In the genomic region with DNA sequence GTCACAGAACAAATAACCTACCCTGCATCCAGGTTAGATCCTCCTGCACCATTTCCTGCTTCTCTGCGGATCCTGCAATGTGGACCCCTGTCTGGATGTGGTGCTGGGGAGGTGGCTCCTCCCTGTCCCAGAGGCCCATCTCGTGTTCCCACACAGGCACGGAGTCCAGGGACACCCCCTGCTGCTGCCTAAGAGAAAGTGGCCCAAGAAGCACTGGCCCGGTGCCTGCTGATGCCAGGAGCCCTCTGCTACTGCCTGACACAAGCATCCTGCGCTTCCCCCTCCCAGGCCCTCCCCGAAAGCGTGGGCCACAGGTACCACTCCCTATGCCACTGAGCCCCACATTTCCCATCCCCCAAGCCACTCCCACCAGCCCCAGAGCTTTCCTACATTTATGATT, we compare ENCODE assay signal across 9 cellular contexts.
"Had no signal": no experiment of that assay in that cellular context is flagged by ENCODE, and none has a peak within 500 bp of the region (broad histone marks: within the 10 kb centered on the region; RNA-seq: fewer than 3 reads in every experiment).

No MANE protein-coding gene starts in this region.

- DNase-seq: H7, HFFc6 had no signal

- H3K4me1 ChIP-seq: HAP-1 had no signal

- H2AFZ ChIP-seq: GM23338 had no signal

- H3K4me3 Mint-ChIP-seq: GM23338, HFFc6 had no signal

- H3K9me3 ChIP-seq: HAP-1 had no signal

- H3K4me3 ChIP-seq: GM23338, HAP-1 had no signal

- H3K36me3 Mint-ChIP-seq: IgD-negative memory B cell had no signal

- H3K36me3 ChIP-seq: HAP-1 had no signal

- FAIRE-seq: HTR-8/SVneo had no signal

- H3K27ac ChIP-seq: HL-60, KMS-11 had no signal

- H3K9ac ChIP-seq: KMS-11 had no signal

- H3K27ac Mint-ChIP-seq: GM23338, HFFc6 had no signal

- ATAC-seq: GM23338, HCT116 had no signal

- H3K4me2 ChIP-seq: GM23338, KMS-11 had no signal

- H3K9me3 Mint-ChIP-seq: GM23338, HFFc6, IgD-negative memory B cell had no signal
